In the genomic region with DNA sequence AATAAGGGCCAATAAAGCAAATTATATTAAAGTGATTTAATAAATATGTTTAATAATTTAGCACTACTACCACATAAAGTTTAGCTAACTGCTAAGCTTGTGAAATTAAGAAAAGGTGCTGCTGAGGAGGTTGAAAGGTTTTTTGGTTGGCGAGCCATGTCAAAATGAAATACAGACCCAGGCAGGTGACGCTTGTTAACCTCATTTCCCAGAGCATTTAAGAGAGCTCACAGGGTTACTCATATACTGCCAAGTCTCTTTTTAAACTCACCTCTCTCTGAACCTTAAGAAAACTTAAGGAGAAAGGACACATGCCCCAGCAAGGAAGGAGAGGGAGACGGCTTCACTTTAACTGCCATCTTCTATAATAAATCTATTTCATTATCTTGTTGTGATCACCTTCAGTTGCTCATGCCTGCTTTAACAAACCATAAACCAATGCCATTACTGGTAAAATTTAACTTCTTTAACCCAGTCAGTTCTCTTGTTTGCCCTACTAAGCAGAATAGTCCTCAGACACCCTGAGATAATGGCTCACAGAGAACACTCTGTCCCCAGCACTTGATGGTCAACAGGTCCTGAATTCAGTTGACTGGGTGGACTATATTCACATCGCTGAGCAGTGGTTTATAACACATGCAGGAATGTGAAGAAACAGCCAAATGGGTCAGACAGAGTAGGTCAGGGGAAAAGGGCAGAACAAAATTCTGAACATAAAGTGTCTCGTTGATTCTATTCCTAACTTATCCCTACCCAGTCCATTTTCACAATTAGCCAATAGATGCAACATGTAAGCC, we compare ENCODE assay signal across 26 cellular contexts.
DNase-seq lines count a peak whose midpoint lies in the region; ATAC-seq and TF ChIP-seq lines count a peak whose summit lies in the region.
"Had no signal": no experiment of that assay in that cellular context is flagged by ENCODE, and none has a peak within 500 bp of the region (broad histone marks: within the 10 kb centered on the region; RNA-seq: fewer than 3 reads in every experiment).

No MANE protein-coding gene starts in this region.

- H3K79me1 ChIP-seq in mesendoderm (ENCODE audit: low read length), result no peaks in the 10 kb centered on the region

- POLR2A ChIA-PET in HEK293T (lab: Yijun Ruan, JAX), result no interaction called here

- H3K27me3 ChIP-seq in liver (ENCODE audit: control insufficient read depth in 4 of 4, insufficient read depth in 4 of 4, low read length in 3 of 4), result peaks cover 0 to 14% (median 0%) of the 10 kb centered on the region in 4 donors
- H3K27me3 ChIP-seq in right lobe of liver, result no peaks in the 10 kb centered on the region
- H3K27me3 ChIP-seq in mesendoderm (ENCODE audit: insufficient read depth, low read length, poor library complexity), result no peaks in the 10 kb centered on the region
- no peaks in the 10 kb centered on the region for H3K27me3 ChIP-seq in upper lobe of right lung
- H3K27me3 ChIP-seq: breast epithelium, colonic mucosa, foreskin keratinocyte had no signal

- no peak overlapping the region for H3K56ac ChIP-seq in mesendoderm (ENCODE audit: low read length)

- no peak overlapping the region for H2BK5ac ChIP-seq in mesendoderm (ENCODE audit: low read length)

- no peak for TF ChIP-seq RAD21 in liver (IDR thresholded peaks at IDR 0.05)

- CTCF ChIA-PET in HEK293T (lab: Yijun Ruan, JAX), result no interaction called here

- H3K36me3 ChIP-seq in liver (ENCODE audit: control insufficient read depth in 4 of 4, insufficient read depth in 3 of 4, low read depth in 1 of 4, low read length in 3 of 4) (no peaks in the 10 kb centered on the region), right lobe of liver (no peaks in the 10 kb centered on the region), mesendoderm (ENCODE audit: control insufficient read depth, insufficient read depth, low read length) (no peaks in the 10 kb centered on the region), upper lobe of right lung (no peaks in the 10 kb centered on the region)
- H3K36me3 ChIP-seq: breast epithelium, colonic mucosa, lower lobe of right lung had no signal

- no peak for TF ChIP-seq CTCF in liver (IDR thresholded peaks at IDR 0.05; ENCODE audit: low read depth, low read length, missing input control)
- no peak for TF ChIP-seq CTCF in right lobe of liver (IDR thresholded peaks at IDR 0.05)
- TF ChIP-seq CTCF in upper lobe of right lung (IDR thresholded peaks at IDR 0.05), result no peak

- no peaks in the 10 kb centered on the region for H3K9me3 ChIP-seq in liver (ENCODE audit: control insufficient read depth in 4 of 4, low read length in 3 of 4)
- H3K9me3 ChIP-seq in right lobe of liver, result no peaks in the 10 kb centered on the region
- H3K9me3 ChIP-seq in upper lobe of right lung, result no peaks in the 10 kb centered on the region
- H3K9me3 ChIP-seq: breast epithelium, colonic mucosa, lower lobe of right lung had no signal

- H3K79me2 ChIP-seq in mesendoderm (ENCODE audit: control insufficient read depth, insufficient read depth, low read length), result no peaks in the 10 kb centered on the region

- no peak overlapping the region for H2BK120ac ChIP-seq in mesendoderm (ENCODE audit: low read depth, low read length)

- H3K4me1 ChIP-seq in liver (ENCODE audit: control insufficient read depth in 4 of 4, insufficient read depth in 4 of 4, low read length in 3 of 4), result no peaks in the 10 kb centered on the region
- no peaks in the 10 kb centered on the region for H3K4me1 ChIP-seq in right lobe of liver
- H3K4me1 ChIP-seq in mesendoderm (ENCODE audit: control insufficient read depth, low read depth, low read length), result peaks cover 7% of the 10 kb centered on the region
- H3K4me1 ChIP-seq in upper lobe of right lung, result no peaks in the 10 kb centered on the region
- H3K4me1 ChIP-seq: breast epithelium, colonic mucosa, foreskin keratinocyte, lower lobe of right lung had no signal

- no peak overlapping the region for H3K4ac ChIP-seq in mesendoderm (ENCODE audit: low read depth, low read length)

- H4K8ac ChIP-seq in mesendoderm (ENCODE audit: low read depth, low read length), result no peak overlapping the region

- 68% methylated on average over 5 of the region's 5 CpGs for WGBS in liver
- 36% methylated on average over 5 of the region's 5 CpGs for WGBS in right lobe of liver (ENCODE audit: insufficient coverage, low coverage, low lambda C conversion rate, missing lambda C conversion rate)
- no CpG with 5 or more reads among the region's 5 CpGs for WGBS in mesendoderm (ENCODE audit: extremely low coverage, insufficient coverage, low lambda C conversion rate)

- H2BK15ac ChIP-seq in mesendoderm (replicated peaks; ENCODE audit: low read depth), result no peak overlapping the region

- no peak overlapping the region for H2AK5ac ChIP-seq in mesendoderm (ENCODE audit: low read length)

- H3K27ac Mint-ChIP-seq in activated T-helper 17 cell treated with anti-CD3 and anti-CD28 coated beads, Interleukin-2, amount 50 U/mL, for 72 hours, result no peak overlapping the region

- intact Hi-C loops in right lobe of liver (cut with DNase I), result no loop called here
- intact Hi-C loops in upper lobe of right lung (cut with DNase I), result no loop called here

- no peak overlapping the region for H3K23ac ChIP-seq in mesendoderm (ENCODE audit: low read length)

- no peaks in the 10 kb centered on the region for H3K36me3 Mint-ChIP-seq in activated T-helper 17 cell treated with anti-CD3 and anti-CD28 coated beads, Interleukin-2, amount 50 U/mL, for 72 hours (ENCODE audit: low read depth)

- no peak overlapping the region for H4K5ac ChIP-seq in mesendoderm (ENCODE audit: low read length)

- peaks cover 14% of the 10 kb centered on the region for H3K4me1 Mint-ChIP-seq in activated T-helper 17 cell treated with anti-CD3 and anti-CD28 coated beads, Interleukin-2, amount 50 U/mL, for 72 hours

- DNase-seq in right lobe of liver (no peak), mesendoderm (peak; percentile 32), upper lobe of right lung (no peak), HuH-7.5 (ENCODE audit: low spot score) (no peak), DMS114 treated with DMSO at 0.1 percent for 48 hours (lab: John Stamatoyannopoulos, UW; ENCODE audit: unreplicated experiment) (no peak), HEK293T (ENCODE audit: extremely low spot score) (no peak)
- DNase-seq: activated CD4-positive, alpha-beta T cell treated with anti-CD3 and anti-CD28 coated beads for 4 hours; activated CD8-positive, alpha-beta memory T cell treated with anti-CD3 and anti-CD28 coated beads for 24 hours; activated naive CD4-positive, alpha-beta T cell; activated T-cell treated with anti-CD3 and anti-CD28 coated beads, Interleukin-2, amount 50 U/mL, for 1 hour; colonic mucosa; effector memory CD4-positive, alpha-beta T cell; foreskin keratinocyte; GF-D8; HCEC 1CT; hippocampal formation; KG1; lower lobe of right lung; MV-4-11; NCI-H510A treated with DMSO at 0.1 percent for 48 hours; T-helper 2 cell had no signal

- H3K27me3 Mint-ChIP-seq in activated T-helper 17 cell treated with anti-CD3 and anti-CD28 coated beads, Interleukin-2, amount 50 U/mL, for 72 hours, result no peaks in the 10 kb centered on the region

- H3K9me3 Mint-ChIP-seq in activated T-helper 17 cell treated with anti-CD3 and anti-CD28 coated beads, Interleukin-2, amount 50 U/mL, for 72 hours, result no peaks in the 10 kb centered on the region

- H3K4me2 ChIP-seq in mesendoderm (ENCODE audit: low read length), result no peak overlapping the region

- H3K27ac ChIP-seq in liver (ENCODE audit: low read depth in 1 of 2, low read length in 2 of 2) (no peak overlapping the region), right lobe of liver (no peak overlapping the region), mesendoderm (ENCODE audit: low read depth, low read length) (no peak overlapping the region), upper lobe of right lung (no peak overlapping the region)
- H3K27ac ChIP-seq: 22Rv1, breast epithelium, colonic mucosa, foreskin keratinocyte, lower lobe of right lung, SK-N-MC had no signal

- H3K4me3 Mint-ChIP-seq in activated T-helper 17 cell treated with anti-CD3 and anti-CD28 coated beads, Interleukin-2, amount 50 U/mL, for 72 hours, result no peak overlapping the region

- no peak for TF ChIP-seq POLR2A in right lobe of liver (IDR thresholded peaks at IDR 0.05)

- H3K9ac ChIP-seq in liver (ENCODE audit: low read depth in 1 of 2, low read length in 2 of 2) (no peak overlapping the region), mesendoderm (ENCODE audit: low read length) (no peak overlapping the region)

- no peak overlapping the region for H3K18ac ChIP-seq in mesendoderm (ENCODE audit: low read length)

- ATAC-seq in right lobe of liver, result no peak
- peak; percentile 56 for ATAC-seq in activated T-helper 17 cell treated with anti-CD3 and anti-CD28 coated beads, Interleukin-2, amount 50 U/mL, for 72 hours (replicated peaks)
- ATAC-seq in upper lobe of right lung, result peak; percentile 47
- ATAC-seq: foreskin keratinocyte had no signal

- H3K4me3 ChIP-seq in liver (ENCODE audit: low read depth in 1 of 3, low read length in 3 of 3) (no peak overlapping the region), right lobe of liver (no peak overlapping the region), mesendoderm (ENCODE audit: low read length) (no peak overlapping the region), upper lobe of right lung (no peak overlapping the region)
- H3K4me3 ChIP-seq: breast epithelium, colonic mucosa, lower lobe of right lung, SK-N-MC had no signal

TF ChIP-seq in liver, 16 proteins besides CTCF, POLR2A, EP300 and RAD21:
- TF ChIP-seq RXRA (IDR thresholded peaks at IDR 0.05) (peak in 1 of 2 donors; percentile 34), NR2F2 (IDR thresholded peaks at IDR 0.05) (peak; percentile 72), TAF1 (conservative IDR thresholded peaks at IDR 0.05) (no peak), SP1 (IDR thresholded peaks at IDR 0.05) (peak; percentile 39)

TF ChIP-seq in HEK293T, 16 proteins besides CTCF, POLR2A, EP300 and RAD21:
- TF ChIP-seq LEF1 (IDR thresholded peaks at IDR 0.05; ENCODE audit: borderline replicate concordance), result no peak
- TF ChIP-seq BHLHE40 (IDR thresholded peaks at IDR 0.05; ENCODE audit: borderline replicate concordance), result no peak

Comparison
In these comparisons a context has a peak if more than half of its experiments do, and no peak if none do; other contexts are left out.
1. ATAC-seq: peak in activated T-helper 17 cell treated with anti-CD3 and anti-CD28 coated beads, Interleukin-2, amount 50 U/mL, for 72 hours (single experiment) and upper lobe of right lung (single experiment); none in right lobe of liver (0 of 4).